ENCODE assay signal across 18 cellular contexts in the genomic region with DNA sequence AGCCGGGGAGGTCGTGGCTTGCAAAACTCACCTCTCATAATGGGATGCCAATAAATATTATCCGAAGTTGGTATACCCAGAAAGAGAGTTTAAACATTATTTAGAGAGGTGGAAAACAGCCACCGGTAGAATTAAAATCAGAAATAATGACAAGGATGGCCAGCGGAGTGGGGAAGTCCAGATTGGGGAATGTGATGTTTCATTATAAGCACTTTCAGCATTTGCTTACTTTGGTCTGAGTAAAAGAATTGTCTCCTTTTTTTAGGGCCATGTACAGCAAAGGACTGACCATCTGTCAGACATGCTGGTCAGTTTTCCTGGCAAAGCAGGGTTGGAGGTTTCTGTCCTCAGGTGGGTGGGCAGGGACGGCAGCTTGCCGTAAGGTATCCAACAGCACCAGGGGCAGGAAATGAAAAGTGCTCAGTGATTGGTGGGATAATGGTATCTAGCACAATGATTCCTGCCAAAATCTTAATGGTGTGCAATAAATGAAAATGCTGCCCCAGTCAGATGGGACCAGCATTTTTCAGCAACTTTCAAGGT.
"Had no signal": no experiment of that assay in that cellular context is flagged by ENCODE, and none has a peak within 500 bp of the region (broad histone marks: within the 10 kb centered on the region; RNA-seq: fewer than 3 reads in every experiment).

No MANE protein-coding gene starts in this region.

- DNase-seq: activated CD4-positive, alpha-beta memory T cell treated with anti-CD3 and anti-CD28 coated beads for 36 hours; activated CD4-positive, alpha-beta T cell treated with anti-CD3 and anti-CD28 coated beads for 48 hours; activated naive CD4-positive, alpha-beta T cell; body of pancreas; heart right ventricle; occipital lobe; stimulated activated CD4-positive, alpha-beta T cell treated with anti-CD3 and anti-CD28 coated beads, Interleukin-4, amount 100 ng/mL, for 1 hour; stimulated activated naive CD4-positive, alpha-beta T cell; testis; trophoblast cell had no signal

- H3K9me3 Mint-ChIP-seq: activated CD4-positive, alpha-beta memory T cell treated with anti-CD3 and anti-CD28 coated beads for 36 hours; activated T-helper 1 cell treated with anti-CD3 and anti-CD28 coated beads, Interleukin-12 subunit alpha, Interleukin-12 subunit beta, Interleukin-2, Interleukin-4 antibody, amounts not matched to agents 30 ng/mL and 10 ng/mL and 1 ng/mL, durations not matched to agents 14 hours and 24 hours and 36 hours; memory B cell had no signal

- H3K36me3 Mint-ChIP-seq: activated CD4-positive, alpha-beta memory T cell treated with anti-CD3 and anti-CD28 coated beads for 36 hours; memory B cell had no signal

- H3K4me3 ChIP-seq: body of pancreas, coronary artery, gastroesophageal sphincter, heart right ventricle, sigmoid colon, testis had no signal

- H3K36me3 ChIP-seq: gastroesophageal sphincter, heart right ventricle, sigmoid colon had no signal

- H3K4me1 Mint-ChIP-seq: memory B cell had no signal

- H3K27me3 Mint-ChIP-seq: activated CD4-positive, alpha-beta memory T cell treated with anti-CD3 and anti-CD28 coated beads for 36 hours had no signal

- H3K9me3 ChIP-seq: body of pancreas, gastroesophageal sphincter, heart right ventricle, sigmoid colon, testis had no signal

- H3K27ac Mint-ChIP-seq: activated CD4-positive, alpha-beta memory T cell treated with anti-CD3 and anti-CD28 coated beads for 36 hours; activated T-helper 1 cell treated with anti-CD3 and anti-CD28 coated beads, Interleukin-12 subunit alpha, Interleukin-12 subunit beta, Interleukin-2, Interleukin-4 antibody, amounts not matched to agents 30 ng/mL and 10 ng/mL and 1 ng/mL, durations not matched to agents 14 hours and 24 hours and 36 hours; memory B cell had no signal

- H3K4me3 Mint-ChIP-seq: activated CD4-positive, alpha-beta memory T cell treated with anti-CD3 and anti-CD28 coated beads for 36 hours; activated T-helper 1 cell treated with anti-CD3 and anti-CD28 coated beads, Interleukin-12 subunit alpha, Interleukin-12 subunit beta, Interleukin-2, Interleukin-4 antibody, amounts not matched to agents 30 ng/mL and 10 ng/mL and 1 ng/mL, durations not matched to agents 14 hours and 24 hours and 36 hours; memory B cell had no signal

- H3K27me3 ChIP-seq: body of pancreas, gastroesophageal sphincter, sigmoid colon, testis had no signal

- H3K27ac ChIP-seq: body of pancreas, coronary artery, epithelial cell of prostate, gastroesophageal sphincter, heart right ventricle, sigmoid colon, testis had no signal

- ATAC-seq: body of pancreas, gastroesophageal sphincter, heart right ventricle, left colon, SK-N-SH treated with all-trans-retinoic acid at 6 μM for 48 hours had no signal

- H3K4me1 ChIP-seq: gastroesophageal sphincter, heart right ventricle, sigmoid colon, testis had no signal
